Comparison of ENCODE assay signal across 1 cellular context in genomic region chr11:128840137-128840536, GRCh38.
TF ChIP-seq lines count a peak whose summit lies in the region.

No MANE protein-coding gene starts in this region.

TF ChIP-seq in H1, 55 proteins besides CTCF, POLR2A, EP300 and RAD21:
- no peak for TF ChIP-seq RNF2 (IDR thresholded peaks at IDR 0.05; ENCODE audit: borderline replicate concordance, low read depth, low read length, missing control alignments, poor library complexity, severe bottlenecking)
- TF ChIP-seq KDM1A (IDR thresholded peaks at IDR 0.05; ENCODE audit: borderline replicate concordance, low read length) = no peak
- TF ChIP-seq ZNF274 (IDR thresholded peaks at IDR 0.05; ENCODE audit: borderline replicate concordance, extremely low read depth, low read length) = no peak
- no peak for TF ChIP-seq RFX5 (IDR thresholded peaks at IDR 0.05; ENCODE audit: borderline replicate concordance, low read depth, low read length)
- TF ChIP-seq GABPA (IDR thresholded peaks at IDR 0.05; ENCODE audit: borderline replicate concordance, insufficient read depth, low read length) = no peak
- no peak for TF ChIP-seq HDAC6 (IDR thresholded peaks at IDR 0.05; ENCODE audit: low read depth, low read length)
- TF ChIP-seq YY1 (IDR thresholded peaks at IDR 0.05; ENCODE audit: low read depth, low read length) = no peak
- TF ChIP-seq POLR2AphosphoS5 (IDR thresholded peaks at IDR 0.05; ENCODE audit: low read depth, low read length) = no peak
- TF ChIP-seq E2F6 (IDR thresholded peaks at IDR 0.05) = no peak
- TF ChIP-seq SP4 (IDR thresholded peaks at IDR 0.05; ENCODE audit: low read length) = no peak
- TF ChIP-seq CHD7 (IDR thresholded peaks at IDR 0.05; ENCODE audit: insufficient replicate concordance, low read length) = no peak
- no peak for TF ChIP-seq SP2 (IDR thresholded peaks at IDR 0.05; ENCODE audit: low read length)
- TF ChIP-seq PHF8 (conservative IDR thresholded peaks at IDR 0.05; ENCODE audit: low read depth, low read length) = no peak
- TF ChIP-seq CBX5 (IDR thresholded peaks at IDR 0.05; ENCODE audit: low read depth, low read length) = no peak
- TF ChIP-seq CBX8 (IDR thresholded peaks at IDR 0.05; ENCODE audit: borderline replicate concordance, low read depth, low read length) = no peak
TF ChIP-seq in H1: peak in this region for 0.
